19 cellular contexts compared by ENCODE assay signal in genomic region chr17:56451629-56452028, GRCh38.
"Had no signal": no experiment of that assay in that cellular context is flagged by ENCODE, and none has a peak within 500 bp of the region (broad histone marks: within the 10 kb centered on the region; RNA-seq: fewer than 3 reads in every experiment).

No MANE protein-coding gene starts in this region.

- DNase-seq: effector CD4-positive, alpha-beta T cell; endodermal cell; head of caudate nucleus; naive thymus-derived CD4-positive, alpha-beta T cell; nephron progenitor cell; psoas muscle; spleen; stimulated activated CD4-positive, alpha-beta T cell treated with anti-CD3 and anti-CD28 coated beads, Interleukin-15, amount 100 ng/mL, for 24 hours; stimulated activated CD4-positive, alpha-beta T cell treated with anti-CD3 and anti-CD28 coated beads, Interleukin-1b, Interleukin-23, amount 100 ng/mL, for 48 hours; stimulated activated CD4-positive, alpha-beta T cell treated with anti-CD3 and anti-CD28 coated beads, Interleukin-4, amount 100 ng/mL, for 24 hours; tibial artery; upper lobe of right lung had no signal

- H3K27ac ChIP-seq: coronary artery, hepatocyte, psoas muscle, spleen, tibial artery, upper lobe of right lung, vagina had no signal

- H3K27me3 Mint-ChIP-seq: stimulated activated memory B cell treated with anti-CD40 and anti-IgM and Interleukin-4, amounts not matched to agents 10 μg/mL and 1 μg/mL and 100 μg/mL, for 72 hours had no signal

- H2AFZ ChIP-seq: hepatocyte had no signal

- H3K9me3 ChIP-seq: psoas muscle, spleen, tibial artery, upper lobe of right lung, vagina had no signal

- H3K9me3 Mint-ChIP-seq: endodermal cell; stimulated activated memory B cell treated with anti-CD40 and anti-IgM and Interleukin-4, amounts not matched to agents 10 μg/mL and 1 μg/mL and 100 μg/mL, for 72 hours; stimulated activated naive CD8-positive, alpha-beta T cell treated with anti-CD3 and anti-CD28 coated beads, Interleukin-15, Interleukin-2, amounts not matched to agents 100 ng/mL and 50 ng/mL, for 24 hours had no signal

- H3K27ac Mint-ChIP-seq: endodermal cell; naive thymus-derived CD4-positive, alpha-beta T cell; nephron progenitor cell; stimulated activated memory B cell treated with anti-CD40 and anti-IgM and Interleukin-4, amounts not matched to agents 10 μg/mL and 1 μg/mL and 100 μg/mL, for 72 hours; stimulated activated naive CD8-positive, alpha-beta T cell treated with anti-CD3 and anti-CD28 coated beads, Interleukin-15, Interleukin-2, amounts not matched to agents 100 ng/mL and 50 ng/mL, for 24 hours had no signal

- H3K4me2 ChIP-seq: hepatocyte had no signal

- H3K79me2 ChIP-seq: hepatocyte had no signal

- H3K27me3 ChIP-seq: hepatocyte, tibial artery, upper lobe of right lung, vagina had no signal

- H3K4me3 ChIP-seq: coronary artery, hepatocyte, psoas muscle, spleen, tibial artery, upper lobe of right lung, vagina had no signal

- ATAC-seq: esophagus mucosa; naive thymus-derived CD4-positive, alpha-beta T cell; psoas muscle; sciatic nerve; stimulated activated memory B cell treated with anti-CD40 and anti-IgM and Interleukin-4, amounts not matched to agents 10 μg/mL and 1 μg/mL and 100 μg/mL, for 72 hours; upper lobe of right lung had no signal

- H3K4me1 ChIP-seq: psoas muscle, spleen, tibial artery, upper lobe of right lung, vagina had no signal

- H3K4me3 Mint-ChIP-seq: endodermal cell; naive thymus-derived CD4-positive, alpha-beta T cell; nephron progenitor cell; stimulated activated memory B cell treated with anti-CD40 and anti-IgM and Interleukin-4, amounts not matched to agents 10 μg/mL and 1 μg/mL and 100 μg/mL, for 72 hours; stimulated activated naive CD8-positive, alpha-beta T cell treated with anti-CD3 and anti-CD28 coated beads, Interleukin-15, Interleukin-2, amounts not matched to agents 100 ng/mL and 50 ng/mL, for 24 hours had no signal

- H3K4me1 Mint-ChIP-seq: endodermal cell; naive thymus-derived CD4-positive, alpha-beta T cell; stimulated activated memory B cell treated with anti-CD40 and anti-IgM and Interleukin-4, amounts not matched to agents 10 μg/mL and 1 μg/mL and 100 μg/mL, for 72 hours had no signal

- H3K36me3 Mint-ChIP-seq: stimulated activated memory B cell treated with anti-CD40 and anti-IgM and Interleukin-4, amounts not matched to agents 10 μg/mL and 1 μg/mL and 100 μg/mL, for 72 hours had no signal

- H3K36me3 ChIP-seq: spleen, tibial artery, upper lobe of right lung, vagina had no signal
